In genomic region chr22:17638432-17639237, GRCh38 we compare ENCODE assay signal across 8 cellular contexts. TPM values are rescaled to one million over a fixed set of nuclear protein-coding genes. Genes with fewer than 3 reads are reported as not detected.
A peak's percentile ranks its signal among the peaks of the same experiment; 100 is the strongest.
DNase-seq lines count a peak whose midpoint lies in the region; ATAC-seq, FAIRE-seq and TF ChIP-seq lines count a peak whose summit lies in the region.

A gene with protein sequence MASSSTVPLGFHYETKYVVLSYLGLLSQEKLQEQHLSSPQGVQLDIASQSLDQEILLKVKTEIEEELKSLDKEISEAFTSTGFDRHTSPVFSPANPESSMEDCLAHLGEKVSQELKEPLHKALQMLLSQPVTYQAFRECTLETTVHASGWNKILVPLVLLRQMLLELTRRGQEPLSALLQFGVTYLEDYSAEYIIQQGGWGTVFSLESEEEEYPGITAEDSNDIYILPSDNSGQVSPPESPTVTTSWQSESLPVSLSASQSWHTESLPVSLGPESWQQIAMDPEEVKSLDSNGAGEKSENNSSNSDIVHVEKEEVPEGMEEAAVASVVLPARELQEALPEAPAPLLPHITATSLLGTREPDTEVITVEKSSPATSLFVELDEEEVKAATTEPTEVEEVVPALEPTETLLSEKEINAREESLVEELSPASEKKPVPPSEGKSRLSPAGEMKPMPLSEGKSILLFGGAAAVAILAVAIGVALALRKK (plus strand): TSS chr22:17638757. CDS start chr22:17655712, 16,955 bp downstream.

- H3K36me3 ChIP-seq in adrenal gland (replicated peaks in 1 of 2) (no peaks in the 10 kb centered on the region), heart left ventricle (peaks cover 0 to 7% (median 0%) of the 10 kb centered on the region in 9 donors), transverse colon (no peaks in the 10 kb centered on the region)

- 0 to 3% (median 0%) methylated on average over 6 to 68 of the region's 68 CpGs for WGBS in adrenal gland, 4 donors
- WGBS in heart left ventricle, 4 donors, result 0 to 1% (median 0%) methylated on average over 21 to 68 of the region's 68 CpGs
- 0% methylated on average over 2 to 50 of the region's 68 CpGs for WGBS in transverse colon (ENCODE audit: low coverage in 1 of 2), 2 donors

- in situ Hi-C loops in transverse colon (cut with MboI; ENCODE audit: low pct_ligation_motif_present in 1 of 4, low pct_unique_long_range_greater_than_20kb in 1 of 4, low sequenced_read_pairs in 3 of 4), result no loop called here

- intact Hi-C loops in adrenal gland (cut with DNase I) (loop anchor here in 1 of 2 donors (10.0 kb wide), 1 partner anchor 64 kb away; no protein-coding TSS in a partner anchor), heart left ventricle (cut with DNase I) (loop anchor here in 5 of 10 donors (1.0 to 10.0 kb wide), 6 partner anchors 10 to 76 kb away; partner anchors contain the start of genes SLC25A18 (in 2 of the 5) and ATP6V1E1 (in 1 of the 5)), transverse colon (cut with DNase I; ENCODE audit: low total_unique reads) (loop anchor here (10.0 kb wide), 1 partner anchor 84 kb away; no protein-coding TSS in a partner anchor)

- H3K4me3 ChIP-seq in adrenal gland (peak within 1 kb of the TSS; percentile 49 to 99 (median 62)), heart left ventricle (peak within 1 kb of the TSS; percentile 66 to 97 (median 84)), transverse colon (peak within 1 kb of the TSS; percentile 30 to 88 (median 68))

- H3K27ac ChIP-seq in adrenal gland (peak within 1 kb of the TSS; percentile 97 to 100 (median 99)), heart left ventricle (peak within 1 kb of the TSS; percentile 96 to 99 (median 98)), transverse colon (peak within 1 kb of the TSS; percentile 97 to 99 (median 98))

- ATAC-seq in HG02798 (IDR thresholded peaks at IDR 0.05; ENCODE audit: poor library complexity, unreplicated experiment) (peak; percentile 94), heart left ventricle (peak; percentile 95 to 98 (median 98))

- H3K27me3 ChIP-seq in adrenal gland (no peaks in the 10 kb centered on the region), heart left ventricle (no peaks in the 10 kb centered on the region), transverse colon (no peaks in the 10 kb centered on the region)

- FAIRE-seq in GM12892 (lab: Jason Lieb, UNC), result peak; percentile 94

- DNase-seq in GM12892 (ENCODE audit: insufficient read length) (peak; percentile 85), NCI-H1436 treated with DMSO at 0.1 percent for 48 hours (lab: John Stamatoyannopoulos, UW) (peak; percentile 14), T-helper 1 cell (peak; percentile 76 to 92 (median 83)), adrenal gland (peak; percentile 91 to 97 (median 93)), heart left ventricle (peak; percentile 92 to 96 (median 95)), pons (ENCODE audit: low spot score) (peak; percentile 84), transverse colon (peak; percentile 95)

- TF ChIP-seq POLR2A in GM12892 (IDR thresholded peaks at IDR 0.05; ENCODE audit: low read depth, low read length) (peak; percentile 89), adrenal gland (IDR thresholded peaks at IDR 0.05) (peak; percentile 87 to 98), heart left ventricle (IDR thresholded peaks at IDR 0.05) (peak; percentile 93 to 95), transverse colon (IDR thresholded peaks at IDR 0.05) (peak; percentile 99)

- TF ChIP-seq EP300 in transverse colon (IDR thresholded peaks at IDR 0.05; ENCODE audit: low read depth), result no peak

- no peaks in the 10 kb centered on the region for H3K9me3 ChIP-seq in adrenal gland (replicated peaks in 1 of 3)
- H3K9me3 ChIP-seq in heart left ventricle, result peaks cover 0 to 5% (median 0%) of the 10 kb centered on the region in 12 donors
- H3K9me3 ChIP-seq in transverse colon, result no peaks in the 10 kb centered on the region

- H3K4me1 ChIP-seq in adrenal gland (replicated peaks in 1 of 2), result peaks cover 18 to 29% of the 10 kb centered on the region in 2 donors
- peaks cover 0 to 26% (median 15%) of the 10 kb centered on the region in 12 donors for H3K4me1 ChIP-seq in heart left ventricle
- peaks cover 0 to 25% (median 17%) of the 10 kb centered on the region in 4 donors for H3K4me1 ChIP-seq in transverse colon

- TF ChIP-seq CTCF in adrenal gland (IDR thresholded peaks at IDR 0.05), result peak in 3 of 6 experiments; percentile 6 to 30 (median 21)
- peak in 3 of 12 donors; percentile 4 to 19 (median 10) for TF ChIP-seq CTCF in heart left ventricle (IDR thresholded peaks at IDR 0.05)
- TF ChIP-seq CTCF in transverse colon (IDR thresholded peaks at IDR 0.05), result peak in 1 of 5 experiments; percentile 9

RNA-seq across cellular contexts. Expression of the gene that starts here (rescaled TPM):
- polyA plus RNA-seq in GM12892 (2012; ENCODE audit: missing spikeins), result 24.1 TPM
- 100 to 1,000 TPM in 4 of 8 donors, 10 to 100 TPM in 4; 64.7 to 142 (median 100) TPM for total RNA-seq in adrenal gland
- 10 to 100 TPM; 30.9 to 81.4 (median 39.1) TPM for polyA plus RNA-seq in adrenal gland
- total RNA-seq in heart left ventricle, result 100 to 1,000 TPM in 2 of 9 donors, 10 to 100 TPM in 7; 81.9 to 187 (median 89.7) TPM
- 10 to 100 TPM; 46.3 to 73.5 TPM for polyA plus RNA-seq in heart left ventricle
- total RNA-seq in transverse colon, result 100 to 1,000 TPM in 1 of 4 donors, 10 to 100 TPM in 3; 44.0 to 115 (median 59.6) TPM

Comparison
In these comparisons a context has a peak if more than half of its experiments do, and no peak if none do; other contexts are left out.
1. Peak in every context shown above with its lines: DNase-seq, ATAC-seq, H3K4me3 ChIP-seq and H3K27ac ChIP-seq.
2. DNase-seq: peak in every context shown above with its lines; median percentile 95 in heart left ventricle; 95 in transverse colon; 93 in adrenal gland; 85 in GM12892; 84 in pons; 83 in T-helper 1 cell; 14 in NCI-H1436 treated with DMSO at 0.1 percent for 48 hours.